ENCODE assay signal across 9 cellular contexts in genomic region chr3:46440531-46441294, GRCh38. TPM values are rescaled to one million over a fixed set of nuclear protein-coding genes. Genes with fewer than 3 reads are reported as not detected.
DNase-seq lines count a peak whose midpoint lies in the region; ATAC-seq and TF ChIP-seq lines count a peak whose summit lies in the region.
"Had no signal": no experiment of that assay in that cellular context is flagged by ENCODE, and none has a peak within 500 bp of the region (broad histone marks: within the 10 kb centered on the region; RNA-seq: fewer than 3 reads in every experiment).

No MANE protein-coding gene starts in this region.

- no peaks in the 10 kb centered on the region for H3K9me3 Mint-ChIP-seq in stimulated activated effector memory CD8-positive, alpha-beta T cell treated with anti-CD3 and anti-CD28 coated beads, Interleukin-12 subunit alpha, Interleukin-12 subunit beta, amount 100 ng/mL, for 72 hours
- no peaks in the 10 kb centered on the region for H3K9me3 Mint-ChIP-seq in nephron progenitor cell

- intact Hi-C loops in ovary (cut with DNase I): no loop called here

- H3K9me3 ChIP-seq in ovary: no peaks in the 10 kb centered on the region

- TF ChIP-seq CTCF in nephron progenitor cell (IDR thresholded peaks at IDR 0.05): no peak
- TF ChIP-seq CTCF in ovary (IDR thresholded peaks at IDR 0.05): no peak

- no peaks in the 10 kb centered on the region for H3K4me1 ChIP-seq in ovary (ENCODE audit: insufficient read depth)

- H3K27me3 Mint-ChIP-seq in nephron progenitor cell (ENCODE audit: low read depth, poor library complexity): no peaks in the 10 kb centered on the region

- no peak overlapping the region for H3K4me3 Mint-ChIP-seq in stimulated activated effector memory CD8-positive, alpha-beta T cell treated with anti-CD3 and anti-CD28 coated beads, Interleukin-12 subunit alpha, Interleukin-12 subunit beta, amount 100 ng/mL, for 72 hours
- no peak overlapping the region for H3K4me3 Mint-ChIP-seq in nephron progenitor cell

- no peak for TF ChIP-seq EP300 in ovary (IDR thresholded peaks at IDR 0.05)

- no peak overlapping the region for H3K4me3 ChIP-seq in ovary

- H3K27ac ChIP-seq in ovary: no peak overlapping the region

- peaks cover 21% of the 10 kb centered on the region for H3K4me1 Mint-ChIP-seq in stimulated activated effector memory CD8-positive, alpha-beta T cell treated with anti-CD3 and anti-CD28 coated beads, Interleukin-12 subunit alpha, Interleukin-12 subunit beta, amount 100 ng/mL, for 72 hours
- no peaks in the 10 kb centered on the region for H3K4me1 Mint-ChIP-seq in nephron progenitor cell

- ATAC-seq in activated CD4-positive, CD25-positive, alpha-beta regulatory T cell treated with anti-CD3 and anti-CD28 coated beads, Interleukin-2, amount 50 U/mL, for 24 hours: peak; percentile 63 to 84
- ATAC-seq in HG03139 (IDR thresholded peaks at IDR 0.05; ENCODE audit: unreplicated experiment): peak; percentile 85
- peak; percentile 96 for ATAC-seq in stimulated activated effector memory CD8-positive, alpha-beta T cell treated with anti-CD3 and anti-CD28 coated beads, Interleukin-12 subunit alpha, Interleukin-12 subunit beta, amount 100 ng/mL, for 72 hours

- DNase-seq in activated CD4-positive, CD25-positive, alpha-beta regulatory T cell treated with anti-CD3 and anti-CD28 coated beads, Interleukin-2, amount 50 U/mL, for 72 hours: no peak
- DNase-seq in activated CD4-positive, alpha-beta T cell treated with anti-CD3 and anti-CD28 coated beads for 4 hours: peak; percentile 22
- DNase-seq in stimulated activated effector memory CD8-positive, alpha-beta T cell treated with anti-CD3 and anti-CD28 coated beads, Interleukin-12 subunit alpha, Interleukin-12 subunit beta, amount 100 ng/mL, for 72 hours (ENCODE audit: low spot score in 2 of 2): no peak
- DNase-seq in nephron progenitor cell (no peak), ovary (no peak), AG20443 (ENCODE audit: low spot score) (no peak)

- TF ChIP-seq POLR2A in ovary (IDR thresholded peaks at IDR 0.05): no peak

- no peaks in the 10 kb centered on the region for H3K36me3 Mint-ChIP-seq in stimulated activated effector memory CD8-positive, alpha-beta T cell treated with anti-CD3 and anti-CD28 coated beads, Interleukin-12 subunit alpha, Interleukin-12 subunit beta, amount 100 ng/mL, for 72 hours
- H3K36me3 Mint-ChIP-seq in nephron progenitor cell (ENCODE audit: low read depth): no peaks in the 10 kb centered on the region

- no peaks in the 10 kb centered on the region for H3K36me3 ChIP-seq in ovary

- no peaks in the 10 kb centered on the region for H3K27me3 ChIP-seq in ovary

- WGBS in ovary, 3 donors: 76 to 78% (median 77%) methylated on average over 4 of the region's 4 CpGs

- H3K27ac Mint-ChIP-seq in stimulated activated effector memory CD8-positive, alpha-beta T cell treated with anti-CD3 and anti-CD28 coated beads, Interleukin-12 subunit alpha, Interleukin-12 subunit beta, amount 100 ng/mL, for 72 hours: peak overlapping the region; percentile 71
- H3K27ac Mint-ChIP-seq in nephron progenitor cell: no peak overlapping the region

RNA-seq across cellular contexts. Expression of gene LTF, which starts 24.0 kb away (rescaled TPM):
- 10 to 100 TPM in 1 of 7 donors, 1 to 10 TPM in 4, under 1 TPM in 2; 0.56 to 23.7 (median 1.2) TPM for total RNA-seq in ovary
- polyA plus RNA-seq in ovary: 1 to 10 TPM in 1 of 2 donors, under 1 TPM in 1; 0.86 to 1.5 TPM
- total RNA-seq: glomerular endothelial cell had no signal

RNA-seq across cellular contexts. Expression of gene CCRL2, which starts 33.7 kb away (rescaled TPM):
- 1 to 10 TPM in 3 of 7 donors, under 1 TPM in 3, not detected in 1; 0.72 to 4.4 (median 1.0) TPM for total RNA-seq in ovary
- 1 to 10 TPM; 1.2 to 5.4 TPM for polyA plus RNA-seq in ovary

RNA-seq across cellular contexts. Expression of gene RTP3, which starts 57.1 kb away (rescaled TPM):
- total RNA-seq in ovary: not detected
- polyA plus RNA-seq in ovary: not detected
- total RNA-seq: glomerular endothelial cell had no signal

Comparison
In these comparisons a context has a peak if more than half of its experiments do, and no peak if none do; other contexts are left out.
1. DNase-seq: peak in activated CD4-positive, alpha-beta T cell treated with anti-CD3 and anti-CD28 coated beads for 4 hours (2 of 2); none in activated CD4-positive, CD25-positive, alpha-beta regulatory T cell treated with anti-CD3 and anti-CD28 coated beads, Interleukin-2, amount 50 U/mL, for 72 hours (single experiment), stimulated activated effector memory CD8-positive, alpha-beta T cell treated with anti-CD3 and anti-CD28 coated beads, Interleukin-12 subunit alpha, Interleukin-12 subunit beta, amount 100 ng/mL, for 72 hours (0 of 2), nephron progenitor cell (single experiment), ovary (0 of 5) and AG20443 (single experiment).
2. Peak in every context shown above with its lines, with median percentiles within 50 percentile points of each other: ATAC-seq.